Comparison of ENCODE assay signal across 14 cellular contexts in the genomic region with DNA sequence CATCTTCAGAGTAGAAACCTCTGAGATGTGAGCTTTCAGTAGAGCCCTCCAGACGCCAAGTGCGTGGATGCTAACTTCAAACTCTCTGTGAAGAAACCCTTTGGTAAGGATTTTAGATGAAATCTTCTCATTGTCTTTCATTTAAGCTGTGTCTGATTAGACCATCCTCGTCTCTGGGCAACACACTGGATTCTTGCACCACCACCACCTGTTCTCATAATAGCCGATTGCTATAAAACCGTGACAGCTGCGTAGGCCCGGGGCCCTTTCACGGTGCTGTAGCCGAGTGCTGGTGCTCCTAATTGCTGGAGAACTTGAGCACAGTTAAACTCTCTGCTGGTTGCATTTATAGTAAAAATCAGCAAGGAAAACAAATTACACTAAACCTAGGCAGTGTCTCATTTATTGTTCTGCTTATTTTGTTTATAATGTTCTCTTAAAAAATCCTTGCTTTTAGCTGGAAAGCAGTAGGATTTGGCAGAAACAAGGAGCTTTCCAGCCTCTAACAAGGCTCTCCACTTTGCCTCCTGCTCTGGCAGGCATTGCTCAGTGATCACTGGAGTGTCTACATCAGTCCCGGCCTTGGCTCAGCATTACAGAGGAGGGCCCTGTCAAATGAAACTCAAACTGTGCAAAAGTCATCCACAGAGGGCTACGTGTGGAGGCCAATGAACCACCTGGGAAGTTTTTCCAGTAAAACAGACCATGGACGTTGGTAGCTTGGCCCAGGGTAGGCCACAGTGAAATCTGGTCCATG.
"Had no signal": no experiment of that assay in that cellular context is flagged by ENCODE, and none has a peak within 500 bp of the region (broad histone marks: within the 10 kb centered on the region; RNA-seq: fewer than 3 reads in every experiment).

No MANE protein-coding gene starts in this region.

- H3K27me3 ChIP-seq: body of pancreas, gastroesophageal sphincter had no signal

- ATAC-seq: activated naive CD4-positive, alpha-beta T cell treated with anti-CD3 and anti-CD28 coated beads, Interleukin-2, amount 50 U/mL, for 72 hours; activated T-cell treated with anti-CD3 and anti-CD28 coated beads, Interleukin-2, amount 50 U/mL, for 4 hours; body of pancreas; gastroesophageal sphincter; stimulated activated naive CD8-positive, alpha-beta T cell treated with anti-CD3 and anti-CD28 coated beads, Interleukin-15, amount 100 ng/mL, for 72 hours had no signal

- H3K27ac ChIP-seq: body of pancreas, gastroesophageal sphincter, parathyroid adenoma had no signal

- H3K4me1 ChIP-seq: body of pancreas, gastroesophageal sphincter, parathyroid adenoma had no signal

- H3K4me3 Mint-ChIP-seq: activated CD4-positive, alpha-beta memory T cell treated with anti-CD3 and anti-CD28 coated beads for 36 hours; activated T-cell treated with anti-CD3 and anti-CD28 coated beads, Interleukin-2, amount 50 U/mL, for 4 hours; stimulated activated naive CD8-positive, alpha-beta T cell treated with anti-CD3 and anti-CD28 coated beads, Interleukin-15, amount 100 ng/mL, for 72 hours had no signal

- H3K27ac Mint-ChIP-seq: activated CD4-positive, alpha-beta memory T cell treated with anti-CD3 and anti-CD28 coated beads for 36 hours; activated naive CD4-positive, alpha-beta T cell treated with anti-CD3 and anti-CD28 coated beads, Interleukin-2, amount 50 U/mL, for 72 hours; stimulated activated naive CD8-positive, alpha-beta T cell treated with anti-CD3 and anti-CD28 coated beads, Interleukin-15, amount 100 ng/mL, for 72 hours had no signal

- H3K36me3 ChIP-seq: gastroesophageal sphincter had no signal

- H3K79me2 ChIP-seq: parathyroid adenoma had no signal

- DNase-seq: activated CD4-positive, alpha-beta memory T cell treated with anti-CD3 and anti-CD28 coated beads for 36 hours; activated effector memory CD4-positive, alpha-beta T cell treated with anti-CD3 and anti-CD28 coated beads, Interleukin-2, amount 50 U/mL, for 16 hours; activated T-cell treated with anti-CD3 and anti-CD28 coated beads, Interleukin-2, amount 50 U/mL, for 4 hours; amniotic stem cell; body of pancreas; central memory CD4-positive, alpha-beta T cell; effector memory CD4-positive, alpha-beta T cell; retina; stimulated activated CD4-positive, alpha-beta T cell treated with anti-CD3 and anti-CD28 coated beads, Interleukin-15, amount 100 ng/mL, for 24 hours; stimulated activated CD4-positive, alpha-beta T cell treated with anti-CD3 and anti-CD28 coated beads, Interleukin-4, amount 100 ng/mL, for 24 hours; stimulated activated naive CD8-positive, alpha-beta T cell treated with anti-CD3 and anti-CD28 coated beads, Interleukin-15, amount 100 ng/mL, for 72 hours had no signal

- H3K27me3 Mint-ChIP-seq: activated CD4-positive, alpha-beta memory T cell treated with anti-CD3 and anti-CD28 coated beads for 36 hours; stimulated activated naive CD8-positive, alpha-beta T cell treated with anti-CD3 and anti-CD28 coated beads, Interleukin-15, amount 100 ng/mL, for 72 hours had no signal

- H3K9me3 Mint-ChIP-seq: activated CD4-positive, alpha-beta memory T cell treated with anti-CD3 and anti-CD28 coated beads for 36 hours; activated naive CD4-positive, alpha-beta T cell treated with anti-CD3 and anti-CD28 coated beads, Interleukin-2, amount 50 U/mL, for 72 hours; activated T-cell treated with anti-CD3 and anti-CD28 coated beads, Interleukin-2, amount 50 U/mL, for 4 hours; stimulated activated naive CD8-positive, alpha-beta T cell treated with anti-CD3 and anti-CD28 coated beads, Interleukin-15, amount 100 ng/mL, for 72 hours had no signal

- H3K4me3 ChIP-seq: body of pancreas, gastroesophageal sphincter had no signal

- H3K36me3 Mint-ChIP-seq: activated CD4-positive, alpha-beta memory T cell treated with anti-CD3 and anti-CD28 coated beads for 36 hours; activated naive CD4-positive, alpha-beta T cell treated with anti-CD3 and anti-CD28 coated beads, Interleukin-2, amount 50 U/mL, for 72 hours had no signal

- H3K4me1 Mint-ChIP-seq: stimulated activated naive CD8-positive, alpha-beta T cell treated with anti-CD3 and anti-CD28 coated beads, Interleukin-15, amount 100 ng/mL, for 72 hours had no signal

- H2AFZ ChIP-seq: parathyroid adenoma had no signal
